ENCODE assay signal across 28 cellular contexts in the genomic region with DNA sequence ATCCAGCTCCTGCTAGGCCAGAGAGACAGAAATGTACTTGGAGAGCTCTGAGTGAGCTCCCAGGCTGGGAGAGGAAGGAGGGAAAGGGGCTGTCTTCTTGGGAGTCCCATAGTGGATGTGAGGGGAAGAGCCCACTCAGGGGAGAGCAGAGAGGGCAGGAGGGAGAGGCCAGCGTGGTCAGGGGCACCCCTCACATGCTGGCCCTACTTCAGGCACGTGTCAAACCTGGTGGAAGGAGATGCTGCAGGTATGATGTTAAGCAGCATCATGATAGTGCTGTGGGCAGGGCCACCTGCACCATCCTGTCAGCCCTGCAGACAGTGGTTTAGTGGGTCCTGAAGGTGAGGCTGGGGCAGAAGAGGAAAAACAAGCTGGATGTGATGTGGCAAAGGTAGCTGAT. TPM values are rescaled to one million over a fixed set of nuclear protein-coding genes. Genes with fewer than 3 reads are reported as not detected.
DNase-seq lines count a peak whose midpoint lies in the region; ATAC-seq, FAIRE-seq and TF ChIP-seq lines count a peak whose summit lies in the region.
"Had no signal": no experiment of that assay in that cellular context is flagged by ENCODE, and none has a peak within 500 bp of the region (broad histone marks: within the 10 kb centered on the region; RNA-seq: fewer than 3 reads in every experiment).

No MANE protein-coding gene starts in this region.

- DNase-seq in HepG2 (ENCODE audit: low spot score), result no peak
- DNase-seq in right lobe of liver, result no peak
- DNase-seq in bronchial epithelial cell (ENCODE audit: low read depth), result no peak
- peak; percentile 54 for DNase-seq in osteocyte (ENCODE audit: extremely low spot score, unreplicated experiment)
- no peak for DNase-seq in vagina (ENCODE audit: extremely low spot score in 2 of 2)
- DNase-seq in PC-3, result no peak
- no peak for DNase-seq in mammary epithelial cell
- DNase-seq in NCI-H187 treated with DMSO at 0.1 percent for 48 hours (lab: John Stamatoyannopoulos, UW), result no peak
- DNase-seq: 8988T; ACHN; AML-193; BE2C; CD4-positive, alpha-beta T cell; CD8-positive, alpha-beta memory T cell; DMS53; DMS79 treated with DMSO at 0.1 percent for 48 hours; GF-D8; GOT3; HFFc6 had no signal

- no peak overlapping the region for H2AFZ ChIP-seq in HepG2 (ENCODE audit: low read length)
- no peak overlapping the region for H2AFZ ChIP-seq in PC-3 (ENCODE audit: low read length)
- H2AFZ ChIP-seq in mammary epithelial cell (ENCODE audit: low read depth, low read length), result no peak overlapping the region

- POLR2A ChIA-PET in HepG2 (lab: Yijun Ruan, JAX), result no interaction called here
- POLR2A ChIA-PET in PC-3 (lab: Charles Lee; ENCODE audit: unreplicated experiment), result no interaction called here

- no peak for TF ChIP-seq POLR2A in HepG2 (IDR thresholded peaks at IDR 0.05; ENCODE audit: insufficient read depth in 1 of 2, low read depth in 2 of 2, low read length in 2 of 2)
- no peak for TF ChIP-seq POLR2A in right lobe of liver (IDR thresholded peaks at IDR 0.05)
- TF ChIP-seq POLR2A in vagina (IDR thresholded peaks at IDR 0.05), result no peak

- 3% methylated on average over 2 of the region's 2 CpGs for WGBS in HepG2 (ENCODE audit: low lambda C conversion rate)
- WGBS in right lobe of liver (ENCODE audit: insufficient coverage, low coverage, low lambda C conversion rate, missing lambda C conversion rate), result 60% methylated on average over 1 of the region's 2 CpGs
- 39% methylated on average over 2 of the region's 2 CpGs for WGBS in mammary epithelial cell (ENCODE audit: low coverage, missing lambda C conversion rate)

- dilution Hi-C loops in mammary epithelial cell (cut with HindIII; ENCODE audit: low sequenced_read_pairs), result no loop called here

- H3K36me3 Mint-ChIP-seq in osteocyte (ENCODE audit: unreplicated experiment), result no peaks in the 10 kb centered on the region
- H3K36me3 Mint-ChIP-seq: CD14-positive monocyte; CD8-positive, alpha-beta memory T cell had no signal

- TF ChIP-seq EP300 in HepG2 (IDR thresholded peaks at IDR 0.05; ENCODE audit: low read depth in 2 of 2, low read length in 2 of 2) (no peak), HepG2 (CRISPR knock-in tag; IDR thresholded peaks at IDR 0.05; ENCODE audit: borderline replicate concordance) (no peak)

- peaks cover 0 to 13% of the 10 kb centered on the region in 2 experiments; a peak in 2 of 5 replicates for H3K27me3 ChIP-seq in HepG2 (ENCODE audit: control insufficient read depth in 1 of 2, insufficient read depth in 2 of 2, low read length in 2 of 2)
- H3K27me3 ChIP-seq in right lobe of liver, result no peaks in the 10 kb centered on the region
- H3K27me3 ChIP-seq in bronchial epithelial cell (ENCODE audit: control insufficient read depth, insufficient read depth, low read length), result no peaks in the 10 kb centered on the region
- no peaks in the 10 kb centered on the region for H3K27me3 ChIP-seq in vagina
- H3K27me3 ChIP-seq in PC-3 (ENCODE audit: low read length), result no peaks in the 10 kb centered on the region
- no peaks in the 10 kb centered on the region for H3K27me3 ChIP-seq in mammary epithelial cell (ENCODE audit: insufficient read depth, low read length)
- H3K27me3 ChIP-seq: BE2C; BLaER1 treated with 17β-estradiol and CSF1 and Interleukin-3, amounts not matched to agents 10 nM and 100 nM had no signal

- TF ChIP-seq CTCF in HepG2 (CRISPR knock-in tag; IDR thresholded peaks at IDR 0.05) (no peak), right lobe of liver (IDR thresholded peaks at IDR 0.05) (no peak), bronchial epithelial cell (IDR thresholded peaks at IDR 0.05; ENCODE audit: insufficient read depth, low read length, severe bottlenecking) (no peak), osteocyte (IDR thresholded peaks at IDR 0.05) (no peak), vagina (IDR thresholded peaks at IDR 0.05) (no peak), PC-3 (conservative IDR thresholded peaks at IDR 0.05; ENCODE audit: low read depth, low read length) (no peak), mammary epithelial cell (conservative IDR thresholded peaks at IDR 0.05 in 1 of 2, IDR thresholded peaks at IDR 0.05 in 1 of 2; ENCODE audit: extremely low read depth in 1 of 2, insufficient read depth in 1 of 2, low read depth in 1 of 2, low read length in 2 of 2) (no peak)

- H3K4me3 ChIP-seq in HepG2 (replicated peaks in 1 of 3; ENCODE audit: insufficient read depth in 1 of 3, low read depth in 2 of 3, low read length in 3 of 3) (no peak overlapping the region), right lobe of liver (no peak overlapping the region), bronchial epithelial cell (ENCODE audit: low read depth, low read length) (no peak overlapping the region), vagina (no peak overlapping the region), PC-3 (ENCODE audit: low read length) (no peak overlapping the region), mammary epithelial cell (replicated peaks in 1 of 3; ENCODE audit: insufficient read depth in 1 of 3, low read depth in 2 of 3, low read length in 3 of 3) (no peak overlapping the region)
- H3K4me3 ChIP-seq: A549; BLaER1 treated with 17β-estradiol and CSF1 and Interleukin-3, amounts not matched to agents 10 nM and 100 nM; HAP-1 had no signal

- H3K4me3 Mint-ChIP-seq in osteocyte (ENCODE audit: unreplicated experiment), result no peak overlapping the region
- H3K4me3 Mint-ChIP-seq: CD14-positive monocyte; CD4-positive, alpha-beta T cell; CD8-positive, alpha-beta memory T cell; HFFc6 had no signal

- H3K4me1 ChIP-seq in HepG2 (ENCODE audit: insufficient read depth, low read length) (no peaks in the 10 kb centered on the region), right lobe of liver (no peaks in the 10 kb centered on the region), vagina (no peaks in the 10 kb centered on the region), PC-3 (ENCODE audit: insufficient read depth, low read length) (no peaks in the 10 kb centered on the region), mammary epithelial cell (ENCODE audit: insufficient read depth, low read length) (no peaks in the 10 kb centered on the region)
- H3K4me1 ChIP-seq: A549, BE2C, HAP-1 had no signal

- H3K36me3 ChIP-seq in HepG2 (replicated peaks in 1 of 2; ENCODE audit: control insufficient read depth in 1 of 2, insufficient read depth in 2 of 2, low read length in 2 of 2), result no peaks in the 10 kb centered on the region
- H3K36me3 ChIP-seq in right lobe of liver, result no peaks in the 10 kb centered on the region
- no peaks in the 10 kb centered on the region for H3K36me3 ChIP-seq in bronchial epithelial cell (ENCODE audit: control insufficient read depth, insufficient read depth, low read length)
- no peaks in the 10 kb centered on the region for H3K36me3 ChIP-seq in vagina
- H3K36me3 ChIP-seq in PC-3 (ENCODE audit: low read depth, low read length), result no peaks in the 10 kb centered on the region
- H3K36me3 ChIP-seq in mammary epithelial cell (ENCODE audit: insufficient read depth, low read length), result no peaks in the 10 kb centered on the region
- H3K36me3 ChIP-seq: BE2C; BLaER1 treated with 17β-estradiol and CSF1 and Interleukin-3, amounts not matched to agents 10 nM and 100 nM; HAP-1 had no signal

- H3K27ac ChIP-seq in HepG2 (ENCODE audit: extremely low read length, insufficient read depth, low read length) (no peak overlapping the region), right lobe of liver (no peak overlapping the region), vagina (peak overlapping the region; percentile 5), PC-3 (ENCODE audit: low read length) (no peak overlapping the region), mammary epithelial cell (ENCODE audit: insufficient read depth, low read depth, low read length) (no peak overlapping the region)
- H3K27ac ChIP-seq: A549; BLaER1 treated with 17β-estradiol and CSF1 and Interleukin-3, amounts not matched to agents 10 nM and 100 nM had no signal

- H3K9me3 Mint-ChIP-seq in osteocyte (ENCODE audit: unreplicated experiment), result peaks cover 4% of the 10 kb centered on the region
- H3K9me3 Mint-ChIP-seq: CD4-positive, alpha-beta T cell had no signal

- no peak overlapping the region for H3K4me2 ChIP-seq in HepG2 (ENCODE audit: low read depth, low read length)
- H3K4me2 ChIP-seq in PC-3 (ENCODE audit: low read length), result no peak overlapping the region
- no peak overlapping the region for H3K4me2 ChIP-seq in mammary epithelial cell (ENCODE audit: insufficient read depth, low read depth, low read length)
- H3K4me2 ChIP-seq: A549; BLaER1 treated with 17β-estradiol and CSF1 and Interleukin-3, amounts not matched to agents 10 nM and 100 nM had no signal

- no peak for FAIRE-seq in HepG2 (lab: Jason Lieb, UNC)
- peak; percentile 77 for FAIRE-seq in bronchial epithelial cell (lab: Jason Lieb, UNC)
- FAIRE-seq: A549, GM12891, GM18507, H54 had no signal

- no peak for ATAC-seq in HepG2
- no peak for ATAC-seq in right lobe of liver
- no peak for ATAC-seq in PC-3
- ATAC-seq: A549 had no signal

- no peaks in the 10 kb centered on the region for H3F3A ChIP-seq in PC-3 (ENCODE audit: low read length, unreplicated experiment)

- CTCF ChIA-PET in HepG2 (lab: Yijun Ruan, JAX; ENCODE audit: low intra/inter-chr PET ratio, low total read pairs), result no interaction called here
- CTCF ChIA-PET in PC-3 (lab: Charles Lee), result no interaction called here
- CTCF ChIA-PET in mammary epithelial cell (lab: Charles Lee; ENCODE audit: low non-redundant PET), result no interaction called here

- H4K20me1 ChIP-seq in HepG2 (ENCODE audit: insufficient read depth, low read length) (no peaks in the 10 kb centered on the region), PC-3 (ENCODE audit: low read length) (no peaks in the 10 kb centered on the region), mammary epithelial cell (ENCODE audit: insufficient read depth, low read length) (no peaks in the 10 kb centered on the region)
- H4K20me1 ChIP-seq: BLaER1 treated with 17β-estradiol and CSF1 and Interleukin-3, amounts not matched to agents 10 nM and 100 nM had no signal

- in situ Hi-C loops in HepG2 (cut with HindIII; ENCODE audit: extremely low pct_ligation_motif_present, low pct_unique_long_range_greater_than_20kb), result no loop called here
- in situ Hi-C loops in mammary epithelial cell (cut with MboI; ENCODE audit: low sequenced_read_pairs in 2 of 2), result no loop called here

- TF ChIP-seq RAD21 in HepG2 (CRISPR knock-in tag; IDR thresholded peaks at IDR 0.05), result no peak

- no peak overlapping the region for H3K27ac Mint-ChIP-seq in osteocyte (ENCODE audit: unreplicated experiment)
- H3K27ac Mint-ChIP-seq: CD14-positive monocyte; CD4-positive, alpha-beta T cell; CD8-positive, alpha-beta memory T cell; HFFc6 had no signal

- H3K27me3 Mint-ChIP-seq in osteocyte (ENCODE audit: unreplicated experiment), result peaks cover 4% of the 10 kb centered on the region

- H3K9me3 ChIP-seq in HepG2 (ENCODE audit: low read length) (no peaks in the 10 kb centered on the region), right lobe of liver (no peaks in the 10 kb centered on the region), vagina (no peaks in the 10 kb centered on the region), PC-3 (ENCODE audit: low read length) (no peaks in the 10 kb centered on the region), mammary epithelial cell (replicated peaks; ENCODE audit: insufficient read depth, low read length) (no peaks in the 10 kb centered on the region)
- H3K9me3 ChIP-seq: BE2C, HAP-1 had no signal

- no peaks in the 10 kb centered on the region for H3K4me1 Mint-ChIP-seq in osteocyte (ENCODE audit: unreplicated experiment)
- H3K4me1 Mint-ChIP-seq: CD14-positive monocyte; CD8-positive, alpha-beta memory T cell had no signal

- no peaks in the 10 kb centered on the region for H3K9me2 ChIP-seq in PC-3 (replicated peaks; ENCODE audit: low read length)

- H3K79me2 ChIP-seq in HepG2 (ENCODE audit: insufficient read depth, low read length) (no peaks in the 10 kb centered on the region), PC-3 (ENCODE audit: low read length) (no peaks in the 10 kb centered on the region), mammary epithelial cell (ENCODE audit: insufficient read depth, low read length) (no peaks in the 10 kb centered on the region)

- no peak overlapping the region for H3K9ac ChIP-seq in HepG2 (ENCODE audit: insufficient read depth, low read depth, low read length)
- no peak overlapping the region for H3K9ac ChIP-seq in PC-3 (ENCODE audit: low read length)
- H3K9ac ChIP-seq in mammary epithelial cell (ENCODE audit: insufficient read depth, low read length), result no peak overlapping the region
- H3K9ac ChIP-seq: BLaER1 treated with 17β-estradiol and CSF1 and Interleukin-3, amounts not matched to agents 10 nM and 100 nM had no signal

- BruUV-seq in HepG2 (replicated peaks; lab: Mats Ljungman, UMichigan) (no TSS peak), PC-3 (replicated peaks; lab: Mats Ljungman, UMichigan) (no TSS peak), mammary epithelial cell (replicated peaks; lab: Mats Ljungman, UMichigan) (no TSS peak)

- intact Hi-C loops in HepG2 (cut with micrococcal nuclease; ENCODE audit: unreplicated experiment) (no loop called here), right lobe of liver (cut with DNase I) (no loop called here), vagina (cut with DNase I) (no loop called here), PC-3 (cut with micrococcal nuclease) (no loop called here), mammary epithelial cell (cut with micrococcal nuclease) (no loop called here)

RNA-seq across cellular contexts. Expression of gene ADRA1D, which starts 31.6 kb away (rescaled TPM):
- 0.07 TPM in 1 of 2 replicates, not detected in the other for total RNA-seq in HepG2 (2016; rRNA removed; fragmentation: Illumina TruSeq; extraction: Trizol)
- not detected in 2 replicates for total RNA-seq in HepG2 (2016; cell fraction: cytosol; rRNA removed; fragmentation: Illumina TruSeq; extraction: Trizol; ENCODE audit: low read depth)
- total RNA-seq in HepG2 (2016; cell fraction: insoluble cytoplasmic fraction; rRNA removed; fragmentation: Illumina TruSeq; extraction: Trizol), result 0.17 TPM in 1 of 2 replicates, not detected in the other
- total RNA-seq in HepG2 (2016; cell fraction: membrane; rRNA removed; fragmentation: Illumina TruSeq; extraction: Trizol), result 0.09 TPM in 1 of 2 replicates, not detected in the other
- total RNA-seq in HepG2 (2016; cell fraction: nucleus; rRNA removed; fragmentation: Illumina TruSeq; extraction: Trizol), result 0.13 TPM in 1 of 2 replicates, not detected in the other
- 0.09 and 0.13 TPM in 2 replicates for polyA plus RNA-seq in HepG2 (2011; rRNA removed)
- polyA plus RNA-seq in HepG2 (2011; cell fraction: cytosol; rRNA removed), result 0.06 and 0.24 TPM in 2 replicates
- 0.26 and 0.45 TPM in 2 replicates for polyA plus RNA-seq in HepG2 (2011; cell fraction: nucleus; rRNA removed)
- polyA plus RNA-seq in HepG2 (2012), result 0.24 TPM in 1 of 2 replicates, not detected in the other
- polyA plus RNA-seq in HepG2 (2016; cell fraction: cytosol; fragmentation: Illumina TruSeq; extraction: Trizol; ENCODE audit: low read depth), result 0.03 TPM in 1 of 2 replicates, not detected in the other
- 0.19 TPM in 1 of 2 replicates, not detected in the other for polyA plus RNA-seq in HepG2 (2016; cell fraction: insoluble cytoplasmic fraction; fragmentation: Illumina TruSeq; extraction: Trizol; ENCODE audit: low read depth)
- polyA plus RNA-seq in HepG2 (2016; cell fraction: membrane; fragmentation: Illumina TruSeq; extraction: Trizol; ENCODE audit: low read depth), result 0.07 TPM in 1 of 2 replicates, not detected in the other
- 0.33 and 0.37 TPM in 2 replicates for polyA plus RNA-seq in HepG2 (2016; cell fraction: nucleus; fragmentation: Illumina TruSeq; extraction: Trizol; ENCODE audit: insufficient read depth, low read depth)
- polyA minus RNA-seq in HepG2 (2011; rRNA and poly(A)+ RNA removed; ENCODE audit: low replicate concordance), result 0.50 TPM in 1 of 2 replicates, not detected in the other
- polyA minus RNA-seq in HepG2 (2011; cell fraction: cytosol; rRNA and poly(A)+ RNA removed), result not detected in 2 replicates
- 0.26 and 0.62 TPM in 2 replicates for polyA minus RNA-seq in HepG2 (2011; cell fraction: nucleus; rRNA and poly(A)+ RNA removed)
- under 1 TPM in 1 of 6 experiments, not detected in 5; 0.18 TPM for total RNA-seq in right lobe of liver
- not detected in 2 replicates for total RNA-seq in bronchial epithelial cell
- total RNA-seq in osteocyte, result 0.16 TPM in 2 replicates
- total RNA-seq in vagina, result 0.98 TPM
- 4.2 and 4.8 TPM in 2 replicates for total RNA-seq in PC-3 (2014; rRNA removed)
- 1 to 10 TPM in 1 of 2 donors, under 1 TPM in 1; 0.33 to 1.1 TPM for total RNA-seq in mammary epithelial cell
- polyA plus RNA-seq in mammary epithelial cell, result 0.31 TPM
- polyA minus RNA-seq in mammary epithelial cell, result not detected
- total RNA-seq: CD4-positive, alpha-beta T cell; CD8-positive, alpha-beta memory T cell; Daoy; G401 had no signal
- polyA plus RNA-seq: CD14-positive monocyte; CD8-positive, alpha-beta memory T cell had no signal
